ENCODE assay signal across 26 cellular contexts in genomic region chr10:33600381-33600780, GRCh38.
DNase-seq lines count a peak whose midpoint lies in the region; TF ChIP-seq lines count a peak whose summit lies in the region.
"Had no signal": no experiment of that assay in that cellular context is flagged by ENCODE, and none has a peak within 500 bp of the region (broad histone marks: within the 10 kb centered on the region; RNA-seq: fewer than 3 reads in every experiment).

No MANE protein-coding gene starts in this region.

- H3K36me3 ChIP-seq in brain microvascular endothelial cell (replicated peaks): no peaks in the 10 kb centered on the region
- no peaks in the 10 kb centered on the region for H3K36me3 ChIP-seq in Caco-2 (ENCODE audit: control insufficient read depth, insufficient read depth, low read length)
- H3K36me3 ChIP-seq: MG63, vagina had no signal

- H3K4me3 ChIP-seq in AG09309 (ENCODE audit: control insufficient read depth, low read depth, low read length) (no peak overlapping the region), brain microvascular endothelial cell (ENCODE audit: low read depth, low read length) (no peak overlapping the region), Caco-2 (ENCODE audit: low read depth, low read length) (no peak overlapping the region)
- H3K4me3 ChIP-seq: K562, MG63, psoas muscle, vagina had no signal

- no peaks in the 10 kb centered on the region for H3K4me1 ChIP-seq in Caco-2
- H3K4me1 ChIP-seq: psoas muscle, vagina had no signal

- no peak overlapping the region for H3K27ac Mint-ChIP-seq in Caco-2 (ENCODE audit: unreplicated experiment)
- H3K27ac Mint-ChIP-seq: activated CD4-positive, alpha-beta T cell treated with anti-CD3 and anti-CD28 coated beads, Interleukin-2, amount 10 ng/mL, durations not matched to agents 24 days and 14 days; activated T-cell treated with anti-CD3 and anti-CD28 coated beads, Interleukin-2, amount 50 U/mL, for 24 hours; CD4-positive, alpha-beta memory T cell; dendritic cell treated with granulocyte-macrophage colony-stimulating factor and Interleukin-4, amounts not matched to agents 40 ng/mL and 50 ng/mL, for 4 days; naive thymus-derived CD8-positive, alpha-beta T cell; stimulated activated naive CD8-positive, alpha-beta T cell treated with anti-CD3 and anti-CD28 coated beads, Interleukin-15, Interleukin-2, amounts not matched to agents 100 ng/mL and 50 ng/mL, for 24 hours had no signal

- TF ChIP-seq CTCF in AG09309 (IDR thresholded peaks at IDR 0.05; ENCODE audit: control insufficient read depth, insufficient read depth, low read depth, low read length, missing control alignments): no peak
- no peak for TF ChIP-seq CTCF in brain microvascular endothelial cell (IDR thresholded peaks at IDR 0.05; ENCODE audit: low read depth, low read length, missing control alignments)
- TF ChIP-seq CTCF in Caco-2 (IDR thresholded peaks at IDR 0.05; ENCODE audit: insufficient read depth in 1 of 2, low read depth in 1 of 2, low read length in 1 of 2, severe bottlenecking in 1 of 2, unreplicated experiment in 1 of 2): no peak

- in situ Hi-C loops in brain microvascular endothelial cell (cut with HindIII; ENCODE audit: low pct_ligation_motif_present, low sequenced_read_pairs): no loop called here

- no TSS peak for BruUV-seq in Caco-2 (replicated peaks; lab: Mats Ljungman, UMichigan)

- CTCF ChIA-PET in Caco-2 (lab: Charles Lee): no interaction called here

- H3K9me3 ChIP-seq in Caco-2: peaks cover 13% of the 10 kb centered on the region
- H3K9me3 ChIP-seq: vagina had no signal

- H3K27ac ChIP-seq in brain microvascular endothelial cell: no peak overlapping the region
- H3K27ac ChIP-seq: psoas muscle, vagina had no signal

- H3K9me3 Mint-ChIP-seq in Caco-2 (ENCODE audit: unreplicated experiment): peaks cover 42% of the 10 kb centered on the region

- H3K27me3 ChIP-seq in brain microvascular endothelial cell (replicated peaks) (no peaks in the 10 kb centered on the region), Caco-2 (replicated peaks; ENCODE audit: control insufficient read depth, insufficient read depth, low read length) (no peaks in the 10 kb centered on the region)
- H3K27me3 ChIP-seq: MG63, vagina had no signal

- H3K27me3 Mint-ChIP-seq in Caco-2 (ENCODE audit: insufficient read depth, unreplicated experiment): no peaks in the 10 kb centered on the region
- H3K27me3 Mint-ChIP-seq: activated CD4-positive, alpha-beta T cell treated with anti-CD3 and anti-CD28 coated beads, Interleukin-2, amount 10 ng/mL, durations not matched to agents 24 days and 14 days had no signal

- H3K4me3 Mint-ChIP-seq in Caco-2 (ENCODE audit: unreplicated experiment): no peak overlapping the region
- H3K4me3 Mint-ChIP-seq: activated CD4-positive, alpha-beta T cell treated with anti-CD3 and anti-CD28 coated beads, Interleukin-2, amount 10 ng/mL, durations not matched to agents 24 days and 14 days; activated T-cell treated with anti-CD3 and anti-CD28 coated beads, Interleukin-2, amount 50 U/mL, for 24 hours; CD4-positive, alpha-beta memory T cell; dendritic cell treated with granulocyte-macrophage colony-stimulating factor and Interleukin-4, amounts not matched to agents 40 ng/mL and 50 ng/mL, for 4 days; H9; naive thymus-derived CD8-positive, alpha-beta T cell; stimulated activated naive CD8-positive, alpha-beta T cell treated with anti-CD3 and anti-CD28 coated beads, Interleukin-15, Interleukin-2, amounts not matched to agents 100 ng/mL and 50 ng/mL, for 24 hours had no signal

- no peaks in the 10 kb centered on the region for H3K36me3 Mint-ChIP-seq in Caco-2 (ENCODE audit: insufficient read depth, unreplicated experiment)
- H3K36me3 Mint-ChIP-seq: CD4-positive, alpha-beta memory T cell had no signal

- POLR2A ChIA-PET in Caco-2 (lab: Charles Lee): no interaction called here

- peaks cover under 1% of the 10 kb centered on the region for H3K4me1 Mint-ChIP-seq in Caco-2 (ENCODE audit: low read depth, unreplicated experiment)
- H3K4me1 Mint-ChIP-seq: activated CD4-positive, alpha-beta T cell treated with anti-CD3 and anti-CD28 coated beads, Interleukin-2, amount 10 ng/mL, durations not matched to agents 24 days and 14 days; CD4-positive, alpha-beta memory T cell; naive thymus-derived CD8-positive, alpha-beta T cell had no signal

- intact Hi-C loops in Caco-2 (cut with micrococcal nuclease; ENCODE audit: unreplicated experiment): no loop called here

- peak; percentile 8 for DNase-seq in AG09309 (ENCODE audit: low read depth)
- peak; percentile 11 for DNase-seq in LHCN-M2 (ENCODE audit: low read depth)
- peak; percentile 54 for DNase-seq in brain microvascular endothelial cell
- DNase-seq in glomerular visceral epithelial cell (ENCODE audit: extremely low spot score): peak; percentile 5
- DNase-seq in NCI-H1930 (lab: John Stamatoyannopoulos, UW): no peak
- no peak for DNase-seq in activated gamma-delta T cell (lab: John Stamatoyannopoulos, UW)
- DNase-seq in Caco-2: no peak
- no peak for DNase-seq in SHP77 (lab: John Stamatoyannopoulos, UW)
- DNase-seq: activated CD4-positive, alpha-beta T cell treated with anti-CD3 and anti-CD28 coated beads, Interleukin-2, amount 10 ng/mL, durations not matched to agents 24 days and 14 days; activated T-cell treated with anti-CD3 and anti-CD28 coated beads, Interleukin-2, amount 50 U/mL, for 24 hours; AML-193; CD4-positive, alpha-beta memory T cell; central memory CD4-positive, alpha-beta T cell; DMS 273 treated with DMSO at 0.1 percent for 48 hours; H9; MG63; naive thymus-derived CD8-positive, alpha-beta T cell; NCI-H1105 treated with DMSO at 0.1 percent for 48 hours; NCI-H2029 treated with DMSO at 0.1 percent for 48 hours; NCI-H345; occipital lobe; psoas muscle had no signal

Comparison
In these comparisons a context has a peak if more than half of its experiments do, and no peak if none do; other contexts are left out.
1. DNase-seq: peak in AG09309 (single experiment), LHCN-M2 (single experiment), brain microvascular endothelial cell (single experiment) and glomerular visceral epithelial cell (single experiment); none in NCI-H1930 (0 of 2), activated gamma-delta T cell (single experiment), Caco-2 (0 of 2) and SHP77 (0 of 2).